In the genomic region with DNA sequence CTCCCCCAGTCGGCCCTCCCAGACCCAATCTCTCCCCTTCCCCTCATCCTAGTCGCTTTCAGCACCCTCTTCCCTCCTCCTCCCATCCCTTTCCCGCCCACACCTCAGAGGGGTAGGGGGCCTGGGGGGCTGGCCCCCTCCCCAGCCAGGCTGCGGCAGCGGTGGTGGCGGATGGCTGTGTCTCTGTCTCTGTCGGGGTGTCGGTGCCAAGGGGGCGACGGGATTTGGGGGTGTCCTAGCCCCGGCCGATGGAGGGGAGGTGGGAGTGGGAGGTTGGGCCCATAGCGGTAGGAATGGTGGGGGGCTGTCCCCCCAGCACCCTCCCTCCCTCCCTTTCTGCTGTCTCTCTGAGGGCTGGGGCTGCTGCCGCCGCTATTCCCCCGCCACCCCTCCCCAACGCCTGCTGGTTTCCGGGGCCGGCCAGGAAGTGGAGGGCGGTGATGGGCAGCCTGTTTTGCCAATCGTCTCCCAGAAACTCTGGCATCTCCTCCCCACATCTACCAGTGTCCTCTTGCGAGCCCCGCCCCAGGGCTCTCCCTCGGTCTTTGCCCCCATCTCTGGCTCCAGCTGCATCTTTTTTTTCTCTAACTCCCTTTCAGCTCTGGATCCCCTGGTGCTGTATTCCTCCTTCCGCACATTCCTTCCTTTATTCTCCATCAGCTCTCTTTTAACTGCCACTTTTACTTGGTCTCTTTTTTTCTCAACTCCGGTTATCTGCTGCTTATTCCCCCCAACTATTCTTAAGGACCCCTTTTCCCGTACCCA, we compare ENCODE assay signal across 1 cellular context.
TF ChIP-seq lines count a peak whose summit lies in the region.

Gene AGPAT1 (minus strand): TSS at position 374 of the 765 bp plus-strand sequence. CDS start 4,588 bp downstream, outside the sequence.

TF ChIP-seq in HepG2, 621 proteins besides CTCF, POLR2A, EP300 and RAD21 (continued from another document and continues in another):
- TF ChIP-seq, protein P1, sequence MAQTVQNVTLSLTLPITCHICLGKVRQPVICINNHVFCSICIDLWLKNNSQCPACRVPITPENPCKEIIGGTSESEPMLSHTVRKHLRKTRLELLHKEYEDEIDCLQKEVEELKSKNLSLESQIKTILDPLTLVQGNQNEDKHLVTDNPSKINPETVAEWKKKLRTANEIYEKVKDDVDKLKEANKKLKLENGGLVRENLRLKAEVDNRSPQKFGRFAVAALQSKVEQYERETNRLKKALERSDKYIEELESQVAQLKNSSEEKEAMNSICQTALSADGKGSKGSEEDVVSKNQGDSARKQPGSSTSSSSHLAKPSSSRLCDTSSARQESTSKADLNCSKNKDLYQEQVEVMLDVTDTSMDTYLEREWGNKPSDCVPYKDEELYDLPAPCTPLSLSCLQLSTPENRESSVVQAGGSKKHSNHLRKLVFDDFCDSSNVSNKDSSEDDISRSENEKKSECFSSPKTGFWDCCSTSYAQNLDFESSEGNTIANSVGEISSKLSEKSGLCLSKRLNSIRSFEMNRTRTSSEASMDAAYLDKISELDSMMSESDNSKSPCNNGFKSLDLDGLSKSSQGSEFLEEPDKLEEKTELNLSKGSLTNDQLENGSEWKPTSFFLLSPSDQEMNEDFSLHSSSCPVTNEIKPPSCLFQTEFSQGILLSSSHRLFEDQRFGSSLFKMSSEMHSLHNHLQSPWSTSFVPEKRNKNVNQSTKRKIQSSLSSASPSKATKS (CRISPR knock-in tag; IDR thresholded peaks at IDR 0.05): no peak
- TF ChIP-seq ZNF574 (CRISPR knock-in tag; IDR thresholded peaks at IDR 0.05) (peak; percentile 73), E2F5 (CRISPR knock-in tag; conservative IDR thresholded peaks at IDR 0.05) (no peak), POGZ (CRISPR knock-in tag; IDR thresholded peaks at IDR 0.05) (peak; percentile 58; the same call in 1 of the 2 replicates), ZNF678 (CRISPR knock-in tag; IDR thresholded peaks at IDR 0.05) (peak; percentile 53; the same call in 1 of the 2 replicates), KAT8 (CRISPR knock-in tag; IDR thresholded peaks at IDR 0.05) (peak; percentile 83), ZNF782 (CRISPR knock-in tag; IDR thresholded peaks at IDR 0.05; ENCODE audit: borderline replicate concordance) (peak; percentile 42; the same call in 1 of the 2 replicates), ZNF24 (IDR thresholded peaks at IDR 0.05) (no peak), ZSCAN12 (CRISPR knock-in tag; IDR thresholded peaks at IDR 0.05) (no peak), ZNF17 (CRISPR knock-in tag; IDR thresholded peaks at IDR 0.05) (no peak), TIGD3 (CRISPR knock-in tag; IDR thresholded peaks at IDR 0.05; ENCODE audit: borderline replicate concordance) (no peak), RORA (CRISPR knock-in tag; IDR thresholded peaks at IDR 0.05) (no peak), ZNF709 (CRISPR knock-in tag; IDR thresholded peaks at IDR 0.05) (no peak), ZNF33B (CRISPR knock-in tag; IDR thresholded peaks at IDR 0.05) (0 out of 2 replicates have a peak, but pooled peaks have one; percentile 25), ZNF598 (CRISPR knock-in tag; IDR thresholded peaks at IDR 0.05; ENCODE audit: borderline replicate concordance) (peak; percentile 87; the same call in 1 of the 2 replicates), ZFP36 (IDR thresholded peaks at IDR 0.05; ENCODE audit: borderline replicate concordance, low read depth, low read length, partially characterized antibody) (no peak), SSRP1 (CRISPR knock-in tag; IDR thresholded peaks at IDR 0.05) (peak; percentile 7; the same call in 1 of the 2 replicates), ZNF674 (CRISPR knock-in tag; IDR thresholded peaks at IDR 0.05; ENCODE audit: low read depth) (0 out of 2 replicates have a peak, but pooled peaks have one; percentile 34), HDAC2 (CRISPR knock-in tag; IDR thresholded peaks at IDR 0.05) (no peak), ZNF672 (CRISPR knock-in tag; IDR thresholded peaks at IDR 0.05) (no peak), KLF9 (CRISPR knock-in tag; IDR thresholded peaks at IDR 0.05; ENCODE audit: low read depth) (no peak), ZFY (CRISPR knock-in tag; IDR thresholded peaks at IDR 0.05) (peak; percentile 58), ZNF180 (CRISPR knock-in tag; IDR thresholded peaks at IDR 0.05; ENCODE audit: borderline replicate concordance, low read depth) (no peak), ZNF713 (CRISPR knock-in tag; IDR thresholded peaks at IDR 0.05) (no peak), BCL3 (CRISPR knock-in tag; IDR thresholded peaks at IDR 0.05) (peak; percentile 87), RELA (CRISPR knock-in tag; IDR thresholded peaks at IDR 0.05) (no peak), ZNF331 (CRISPR knock-in tag; IDR thresholded peaks at IDR 0.05) (no peak; the same call in 1 of the 2 replicates), ZBTB3 (CRISPR knock-in tag; IDR thresholded peaks at IDR 0.05; ENCODE audit: borderline replicate concordance, low read depth) (no peak), PPARG (CRISPR knock-in tag; conservative IDR thresholded peaks at IDR 0.05) (no peak; the same call in none of the 2 replicates)
- TF ChIP-seq, protein P2, sequence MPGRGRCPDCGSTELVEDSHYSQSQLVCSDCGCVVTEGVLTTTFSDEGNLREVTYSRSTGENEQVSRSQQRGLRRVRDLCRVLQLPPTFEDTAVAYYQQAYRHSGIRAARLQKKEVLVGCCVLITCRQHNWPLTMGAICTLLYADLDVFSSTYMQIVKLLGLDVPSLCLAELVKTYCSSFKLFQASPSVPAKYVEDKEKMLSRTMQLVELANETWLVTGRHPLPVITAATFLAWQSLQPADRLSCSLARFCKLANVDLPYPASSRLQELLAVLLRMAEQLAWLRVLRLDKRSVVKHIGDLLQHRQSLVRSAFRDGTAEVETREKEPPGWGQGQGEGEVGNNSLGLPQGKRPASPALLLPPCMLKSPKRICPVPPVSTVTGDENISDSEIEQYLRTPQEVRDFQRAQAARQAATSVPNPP (CRISPR knock-in tag; IDR thresholded peaks at IDR 0.05): no peak
- TF ChIP-seq, protein P3, sequence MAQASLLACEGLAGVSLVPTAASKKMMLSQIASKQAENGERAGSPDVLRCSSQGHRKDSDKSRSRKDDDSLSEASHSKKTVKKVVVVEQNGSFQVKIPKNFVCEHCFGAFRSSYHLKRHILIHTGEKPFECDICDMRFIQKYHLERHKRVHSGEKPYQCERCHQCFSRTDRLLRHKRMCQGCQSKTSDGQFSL (CRISPR knock-in tag; IDR thresholded peaks at IDR 0.05): no peak
- TF ChIP-seq, protein P4, sequence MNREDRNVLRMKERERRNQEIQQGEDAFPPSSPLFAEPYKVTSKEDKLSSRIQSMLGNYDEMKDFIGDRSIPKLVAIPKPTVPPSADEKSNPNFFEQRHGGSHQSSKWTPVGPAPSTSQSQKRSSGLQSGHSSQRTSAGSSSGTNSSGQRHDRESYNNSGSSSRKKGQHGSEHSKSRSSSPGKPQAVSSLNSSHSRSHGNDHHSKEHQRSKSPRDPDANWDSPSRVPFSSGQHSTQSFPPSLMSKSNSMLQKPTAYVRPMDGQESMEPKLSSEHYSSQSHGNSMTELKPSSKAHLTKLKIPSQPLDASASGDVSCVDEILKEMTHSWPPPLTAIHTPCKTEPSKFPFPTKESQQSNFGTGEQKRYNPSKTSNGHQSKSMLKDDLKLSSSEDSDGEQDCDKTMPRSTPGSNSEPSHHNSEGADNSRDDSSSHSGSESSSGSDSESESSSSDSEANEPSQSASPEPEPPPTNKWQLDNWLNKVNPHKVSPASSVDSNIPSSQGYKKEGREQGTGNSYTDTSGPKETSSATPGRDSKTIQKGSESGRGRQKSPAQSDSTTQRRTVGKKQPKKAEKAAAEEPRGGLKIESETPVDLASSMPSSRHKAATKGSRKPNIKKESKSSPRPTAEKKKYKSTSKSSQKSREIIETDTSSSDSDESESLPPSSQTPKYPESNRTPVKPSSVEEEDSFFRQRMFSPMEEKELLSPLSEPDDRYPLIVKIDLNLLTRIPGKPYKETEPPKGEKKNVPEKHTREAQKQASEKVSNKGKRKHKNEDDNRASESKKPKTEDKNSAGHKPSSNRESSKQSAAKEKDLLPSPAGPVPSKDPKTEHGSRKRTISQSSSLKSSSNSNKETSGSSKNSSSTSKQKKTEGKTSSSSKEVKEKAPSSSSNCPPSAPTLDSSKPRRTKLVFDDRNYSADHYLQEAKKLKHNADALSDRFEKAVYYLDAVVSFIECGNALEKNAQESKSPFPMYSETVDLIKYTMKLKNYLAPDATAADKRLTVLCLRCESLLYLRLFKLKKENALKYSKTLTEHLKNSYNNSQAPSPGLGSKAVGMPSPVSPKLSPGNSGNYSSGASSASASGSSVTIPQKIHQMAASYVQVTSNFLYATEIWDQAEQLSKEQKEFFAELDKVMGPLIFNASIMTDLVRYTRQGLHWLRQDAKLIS (CRISPR knock-in tag; IDR thresholded peaks at IDR 0.05): no peak
- TF ChIP-seq, protein P5, sequence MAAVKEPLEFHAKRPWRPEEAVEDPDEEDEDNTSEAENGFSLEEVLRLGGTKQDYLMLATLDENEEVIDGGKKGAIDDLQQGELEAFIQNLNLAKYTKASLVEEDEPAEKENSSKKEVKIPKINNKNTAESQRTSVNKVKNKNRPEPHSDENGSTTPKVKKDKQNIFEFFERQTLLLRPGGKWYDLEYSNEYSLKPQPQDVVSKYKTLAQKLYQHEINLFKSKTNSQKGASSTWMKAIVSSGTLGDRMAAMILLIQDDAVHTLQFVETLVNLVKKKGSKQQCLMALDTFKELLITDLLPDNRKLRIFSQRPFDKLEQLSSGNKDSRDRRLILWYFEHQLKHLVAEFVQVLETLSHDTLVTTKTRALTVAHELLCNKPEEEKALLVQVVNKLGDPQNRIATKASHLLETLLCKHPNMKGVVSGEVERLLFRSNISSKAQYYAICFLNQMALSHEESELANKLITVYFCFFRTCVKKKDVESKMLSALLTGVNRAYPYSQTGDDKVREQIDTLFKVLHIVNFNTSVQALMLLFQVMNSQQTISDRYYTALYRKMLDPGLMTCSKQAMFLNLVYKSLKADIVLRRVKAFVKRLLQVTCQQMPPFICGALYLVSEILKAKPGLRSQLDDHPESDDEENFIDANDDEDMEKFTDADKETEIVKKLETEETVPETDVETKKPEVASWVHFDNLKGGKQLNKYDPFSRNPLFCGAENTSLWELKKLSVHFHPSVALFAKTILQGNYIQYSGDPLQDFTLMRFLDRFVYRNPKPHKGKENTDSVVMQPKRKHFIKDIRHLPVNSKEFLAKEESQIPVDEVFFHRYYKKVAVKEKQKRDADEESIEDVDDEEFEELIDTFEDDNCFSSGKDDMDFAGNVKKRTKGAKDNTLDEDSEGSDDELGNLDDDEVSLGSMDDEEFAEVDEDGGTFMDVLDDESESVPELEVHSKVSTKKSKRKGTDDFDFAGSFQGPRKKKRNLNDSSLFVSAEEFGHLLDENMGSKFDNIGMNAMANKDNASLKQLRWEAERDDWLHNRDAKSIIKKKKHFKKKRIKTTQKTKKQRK (IDR thresholded peaks at IDR 0.05; ENCODE audit: low read length): no peak
- TF ChIP-seq, protein P6, sequence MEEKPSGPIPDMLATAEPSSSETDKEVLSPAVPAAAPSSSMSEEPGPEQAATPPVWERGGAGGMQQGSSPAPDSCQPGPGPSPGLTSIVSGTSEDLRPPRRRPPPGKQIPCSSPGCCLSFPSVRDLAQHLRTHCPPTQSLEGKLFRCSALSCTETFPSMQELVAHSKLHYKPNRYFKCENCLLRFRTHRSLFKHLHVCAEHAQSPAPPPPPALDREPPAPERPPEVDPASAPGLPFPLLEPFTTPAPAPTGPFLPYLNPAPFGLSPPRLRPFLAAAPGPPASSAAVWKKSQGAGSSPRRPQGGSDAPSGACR (CRISPR knock-in tag; IDR thresholded peaks at IDR 0.05): no peak; the same call in 1 of the 2 replicates
- TF ChIP-seq, protein P7, sequence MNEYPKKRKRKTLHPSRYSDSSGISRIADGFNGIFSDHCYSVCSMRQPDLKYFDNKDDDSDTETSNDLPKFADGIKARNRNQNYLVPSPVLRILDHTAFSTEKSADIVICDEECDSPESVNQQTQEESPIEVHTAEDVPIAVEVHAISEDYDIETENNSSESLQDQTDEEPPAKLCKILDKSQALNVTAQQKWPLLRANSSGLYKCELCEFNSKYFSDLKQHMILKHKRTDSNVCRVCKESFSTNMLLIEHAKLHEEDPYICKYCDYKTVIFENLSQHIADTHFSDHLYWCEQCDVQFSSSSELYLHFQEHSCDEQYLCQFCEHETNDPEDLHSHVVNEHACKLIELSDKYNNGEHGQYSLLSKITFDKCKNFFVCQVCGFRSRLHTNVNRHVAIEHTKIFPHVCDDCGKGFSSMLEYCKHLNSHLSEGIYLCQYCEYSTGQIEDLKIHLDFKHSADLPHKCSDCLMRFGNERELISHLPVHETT (CRISPR knock-in tag; conservative IDR thresholded peaks at IDR 0.05): peak; percentile 11; the same call in 1 of the 2 replicates
